In the genomic region with DNA sequence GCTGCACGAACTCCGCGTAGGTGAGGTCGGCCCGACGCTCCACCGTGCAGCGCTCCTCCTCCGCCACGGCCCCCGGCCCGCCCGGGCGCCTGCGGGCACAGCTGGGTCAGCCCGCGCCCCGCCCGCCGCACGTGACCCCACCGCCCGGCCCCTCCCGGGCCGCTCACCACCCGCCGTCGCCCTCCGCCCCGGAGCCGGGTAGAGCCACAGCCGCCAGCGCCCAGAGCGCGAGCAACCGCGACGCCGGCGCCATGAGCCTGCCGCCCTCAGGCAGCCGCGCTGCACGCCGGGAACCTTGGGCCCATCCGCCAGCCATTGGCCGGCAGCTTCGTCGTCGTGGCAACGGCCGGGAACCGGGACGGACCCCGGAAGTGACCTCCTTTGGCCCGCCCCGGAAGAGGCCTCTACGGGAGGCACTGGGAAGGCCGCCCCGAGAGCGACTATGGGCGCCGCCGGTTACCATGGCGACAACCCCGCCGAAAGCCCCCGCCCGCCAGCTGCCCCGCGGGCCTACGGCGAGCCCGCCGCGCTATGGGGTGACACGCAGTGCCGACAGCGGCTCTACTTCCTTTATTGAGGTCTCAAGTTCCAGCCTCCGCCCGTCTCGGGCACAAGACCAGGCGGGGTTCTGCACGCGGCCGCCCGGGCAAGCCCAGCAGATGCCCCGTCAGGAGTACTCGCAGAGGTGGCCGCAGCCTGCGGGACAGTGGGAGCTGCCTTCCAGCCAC, we compare ENCODE assay signal across 8 cellular contexts. TPM values are rescaled to one million over a fixed set of nuclear protein-coding genes. Genes with fewer than 3 reads are reported as not detected.
DNase-seq lines count a peak whose midpoint lies in the region; ATAC-seq and TF ChIP-seq lines count a peak whose summit lies in the region.

A gene with protein sequence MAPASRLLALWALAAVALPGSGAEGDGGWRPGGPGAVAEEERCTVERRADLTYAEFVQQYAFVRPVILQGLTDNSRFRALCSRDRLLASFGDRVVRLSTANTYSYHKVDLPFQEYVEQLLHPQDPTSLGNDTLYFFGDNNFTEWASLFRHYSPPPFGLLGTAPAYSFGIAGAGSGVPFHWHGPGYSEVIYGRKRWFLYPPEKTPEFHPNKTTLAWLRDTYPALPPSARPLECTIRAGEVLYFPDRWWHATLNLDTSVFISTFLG (minus strand): TSS at position 268 of the 728 bp plus-strand sequence. CDS start 15 bp downstream, at position 253.

- H3K9me3 ChIP-seq in AG04450 (ENCODE audit: control insufficient read depth, insufficient read depth, low read length): peaks cover 16% of the 10 kb centered on the region; the same call in 1 of the 2 replicates

- H3K27ac ChIP-seq in AG04450 (ENCODE audit: low read depth, low read length): peak within 1 kb of the TSS; percentile 52

- peak; percentile 67 for ATAC-seq in GM18909 (IDR thresholded peaks at IDR 0.05; ENCODE audit: poor library complexity, unreplicated experiment)
- peak; percentile 65 for ATAC-seq in HG03159 (IDR thresholded peaks at IDR 0.05; ENCODE audit: unreplicated experiment)

- CTCF ChIA-PET in AG04450 (lab: Charles Lee): interaction anchor here (0.6 kb wide), 1 partner anchor 833 kb away, joined by 6 read pairs; no protein-coding TSS in a partner anchor

- TF ChIP-seq CTCF in AG04450 (IDR thresholded peaks at IDR 0.05; ENCODE audit: low read depth, low read length): no peak
- no peak for TF ChIP-seq CTCF in cardiac fibroblast (IDR thresholded peaks at IDR 0.05; ENCODE audit: low read depth, low read length)

- no peaks in the 10 kb centered on the region for H3K27me3 ChIP-seq in AG04450 (ENCODE audit: control insufficient read depth, insufficient read depth, low read length)

- H3K4me3 ChIP-seq in AG04450 (ENCODE audit: low read depth, low read length): peak within 1 kb of the TSS; percentile 70
- H3K4me3 ChIP-seq in cardiac fibroblast (replicated peaks in 1 of 2; ENCODE audit: low read depth in 2 of 2, low read length in 2 of 2): peak within 1 kb of the TSS; percentile 62 to 70

- POLR2A ChIA-PET in AG04450 (lab: Yijun Ruan, JAX): interaction anchor here (0.6 to 1.2 kb wide), 3 partner anchors 15 to 112 kb away, joined by 3 read pairs; no protein-coding TSS in a partner anchor

- DNase-seq in AG04450 (ENCODE audit: low read depth, low spot score) (peak; percentile 75), NCI-H345 (lab: John Stamatoyannopoulos, UW) (peak; percentile 98), cardiac fibroblast (ENCODE audit: low read depth in 2 of 2) (peak; percentile 95 to 97), inferior parietal cortex (ENCODE audit: extremely low spot score) (peak; percentile 96), smooth muscle cell of the brain vasculature (ENCODE audit: low read depth, low spot score) (peak; percentile 83)
- peak; percentile 89 to 95 (median 94) for DNase-seq in activated CD4-positive, CD25-positive, alpha-beta regulatory T cell (lab: John Stamatoyannopoulos, UW)

RNA-seq across cellular contexts. Expression of the gene that starts here (rescaled TPM):
- polyA plus RNA-seq in AG04450 (2011; rRNA removed): 33.1 and 51.4 TPM in 2 replicates
- polyA minus RNA-seq in AG04450 (2011; rRNA and poly(A)+ RNA removed): 15.5 and 22.8 TPM in 2 replicates

Comparison
In these comparisons a context has a peak if more than half of its experiments do, and no peak if none do; other contexts are left out.
1. Peak in every context shown above with its lines: DNase-seq, ATAC-seq, H3K4me3 ChIP-seq and H3K27ac ChIP-seq.